ENCODE assay signal across 20 cellular contexts in genomic region chr2:21930224-21930623, GRCh38.
DNase-seq lines count a peak whose midpoint lies in the region; ATAC-seq and TF ChIP-seq lines count a peak whose summit lies in the region.
"Had no signal": no experiment of that assay in that cellular context is flagged by ENCODE, and none has a peak within 500 bp of the region (broad histone marks: within the 10 kb centered on the region; RNA-seq: fewer than 3 reads in every experiment).

No MANE protein-coding gene starts in this region.

- TF ChIP-seq POLR2A in breast epithelium (IDR thresholded peaks at IDR 0.05) = no peak
- TF ChIP-seq POLR2A in adrenal gland (IDR thresholded peaks at IDR 0.05) = no peak

- DNase-seq in A673 (ENCODE audit: low spot score) = peak; percentile 2
- DNase-seq in EH (ENCODE audit: low read depth) = peak; percentile 34
- peak; percentile 40 to 76 for DNase-seq in NCI-H446 (lab: John Stamatoyannopoulos, UW)
- DNase-seq in pons (ENCODE audit: low spot score) = peak; percentile 20
- no peak for DNase-seq in NCI-H146 (lab: John Stamatoyannopoulos, UW)
- DNase-seq in breast epithelium (ENCODE audit: low spot score in 2 of 2) = no peak
- DNase-seq in adrenal gland = no peak
- DNase-seq: Caco-2; CD4-positive, CD25-positive, alpha-beta regulatory T cell; CD8-positive, alpha-beta T cell; DMS153; DND-41; EL; GF-D8; GM23248; H7; HCEC 1CT had no signal

- H3K27ac ChIP-seq in A673 (ENCODE audit: low read depth, low read length, poor library complexity, severe bottlenecking) = no peak overlapping the region
- no peak overlapping the region for H3K27ac ChIP-seq in breast epithelium
- H3K27ac ChIP-seq in adrenal gland = no peak overlapping the region
- H3K27ac ChIP-seq: BLaER1, C4-2B, GM23248 had no signal

- no peaks in the 10 kb centered on the region for H3K36me3 ChIP-seq in A673 (ENCODE audit: insufficient read depth, low read length, poor library complexity, severe bottlenecking)
- H3K36me3 ChIP-seq in breast epithelium = no peaks in the 10 kb centered on the region
- no peaks in the 10 kb centered on the region for H3K36me3 ChIP-seq in adrenal gland (replicated peaks in 1 of 2)
- H3K36me3 ChIP-seq: BLaER1 had no signal

- H3K27me3 ChIP-seq in A673 (replicated peaks; ENCODE audit: insufficient read depth, low read depth, low read length, poor library complexity) (no peaks in the 10 kb centered on the region), breast epithelium (no peaks in the 10 kb centered on the region), adrenal gland (no peaks in the 10 kb centered on the region)
- H3K27me3 ChIP-seq: BLaER1 had no signal

- no TSS peak for BruUV-seq in A673 (replicated peaks; lab: Mats Ljungman, UMichigan)

- H3K9me3 ChIP-seq in A673 (ENCODE audit: low read depth, low read length, poor library complexity, severe bottlenecking) (no peaks in the 10 kb centered on the region), breast epithelium (peaks cover 7 to 15% of the 10 kb centered on the region in 2 donors), adrenal gland (replicated peaks in 1 of 3) (no peaks in the 10 kb centered on the region)
- H3K9me3 ChIP-seq: Caco-2 had no signal

- TF ChIP-seq CTCF in A673 (conservative IDR thresholded peaks at IDR 0.05; ENCODE audit: low read depth, low read length) = no peak
- TF ChIP-seq CTCF in breast epithelium (IDR thresholded peaks at IDR 0.05) = no peak
- no peak for TF ChIP-seq CTCF in adrenal gland (IDR thresholded peaks at IDR 0.05)

- WGBS in adrenal gland, 4 donors = 71 to 91% (median 77%) methylated on average over 2 of the region's 2 CpGs

- intact Hi-C loops in A673 (cut with micrococcal nuclease; ENCODE audit: unreplicated experiment) (no loop called here), breast epithelium (cut with DNase I; ENCODE audit: low total_unique reads) (no loop called here), adrenal gland (cut with DNase I) (no loop called here)

- CTCF ChIA-PET in A673 (lab: Charles Lee) = no interaction called here

- H3K4me1 ChIP-seq in A673 (ENCODE audit: insufficient read depth, low read length, poor library complexity, severe bottlenecking) = no peaks in the 10 kb centered on the region
- no peaks in the 10 kb centered on the region for H3K4me1 ChIP-seq in breast epithelium
- no peaks in the 10 kb centered on the region for H3K4me1 ChIP-seq in adrenal gland (replicated peaks in 1 of 2)
- H3K4me1 ChIP-seq: BLaER1, Caco-2 had no signal

- no peak overlapping the region for H3K4me3 ChIP-seq in A673 (ENCODE audit: low read depth, low read length, poor library complexity, severe bottlenecking)
- H3K4me3 ChIP-seq in breast epithelium = no peak overlapping the region
- H3K4me3 ChIP-seq in adrenal gland = no peak overlapping the region
- H3K4me3 ChIP-seq: BLaER1, GM23248 had no signal

- POLR2A ChIA-PET in A673 (lab: Charles Lee; ENCODE audit: low non-redundant PET) = no interaction called here

- ATAC-seq in GM18861 (IDR thresholded peaks at IDR 0.05; ENCODE audit: unreplicated experiment) = no peak
- ATAC-seq: CD8-positive, alpha-beta T cell had no signal

Comparison
In these comparisons a context has a peak if more than half of its experiments do, and no peak if none do; other contexts are left out.
1. DNase-seq: peak in A673 (single experiment), EH (single experiment), NCI-H446 (2 of 2) and pons (single experiment); none in NCI-H146 (single experiment), breast epithelium (0 of 2) and adrenal gland (0 of 7).